In genomic region chr10:29681700-29682444, GRCh38 we compare ENCODE assay signal across 8 cellular contexts. TPM values are rescaled to one million over a fixed set of nuclear protein-coding genes. Genes with fewer than 3 reads are reported as not detected.
A peak's percentile ranks its signal among the peaks of the same experiment; 100 is the strongest.
DNase-seq lines count a peak whose midpoint lies in the region; ATAC-seq lines count a peak whose summit lies in the region.

No MANE protein-coding gene starts in this region.

- ATAC-seq in left ventricle myocardium superior, result peak; percentile 79
- ATAC-seq in stimulated activated naive CD8-positive, alpha-beta T cell treated with anti-CD3 and anti-CD28 coated beads, Interleukin-15, amount 100 ng/mL, for 72 hours, result peak; percentile 99
- ATAC-seq in GM21360 (IDR thresholded peaks at IDR 0.05; ENCODE audit: unreplicated experiment), result no peak

- H3K27me3 Mint-ChIP-seq in stimulated activated naive CD8-positive, alpha-beta T cell treated with anti-CD3 and anti-CD28 coated beads, Interleukin-15, amount 100 ng/mL, for 72 hours, result no peaks in the 10 kb centered on the region

- H3K9me3 Mint-ChIP-seq in stimulated activated naive CD8-positive, alpha-beta T cell treated with anti-CD3 and anti-CD28 coated beads, Interleukin-15, amount 100 ng/mL, for 72 hours, result peaks cover 24 to 29% of the 10 kb centered on the region in 2 donors

- H3K27ac Mint-ChIP-seq in stimulated activated naive CD8-positive, alpha-beta T cell treated with anti-CD3 and anti-CD28 coated beads, Interleukin-15, amount 100 ng/mL, for 72 hours, result peak overlapping the region; percentile 57 to 87

- intact Hi-C loops in left ventricle myocardium superior (cut with micrococcal nuclease), result no loop called here
- intact Hi-C loops in head of caudate nucleus (cut with DNase I), result no loop called here

- peak; percentile 51 for DNase-seq in KG1 (lab: John Stamatoyannopoulos, UW)
- peak; percentile 11 to 18 for DNase-seq in activated CD4-positive, alpha-beta T cell treated with anti-CD3 and anti-CD28 coated beads, Interleukin-2, amount 50 U/mL, for 4 hours
- DNase-seq in left ventricle myocardium superior, result no peak
- peak; percentile 15 to 46 for DNase-seq in stimulated activated naive CD8-positive, alpha-beta T cell treated with anti-CD3 and anti-CD28 coated beads, Interleukin-15, amount 100 ng/mL, for 72 hours
- DNase-seq in head of caudate nucleus, result no peak
- no peak for DNase-seq in DMS53 (lab: John Stamatoyannopoulos, UW)
- no peak for DNase-seq in amygdala (lab: John Stamatoyannopoulos, UW)

- peaks cover 63% of the 10 kb centered on the region for H3K4me1 Mint-ChIP-seq in stimulated activated naive CD8-positive, alpha-beta T cell treated with anti-CD3 and anti-CD28 coated beads, Interleukin-15, amount 100 ng/mL, for 72 hours

- H3K4me3 Mint-ChIP-seq in stimulated activated naive CD8-positive, alpha-beta T cell treated with anti-CD3 and anti-CD28 coated beads, Interleukin-15, amount 100 ng/mL, for 72 hours, result peak overlapping the region; percentile 48 to 56

RNA-seq across cellular contexts. Expression of gene SVIL, which starts 47.1 kb away (rescaled TPM):
- 302 TPM for total RNA-seq in left ventricle myocardium superior

Comparison
In these comparisons a context has a peak if more than half of its experiments do, and no peak if none do; other contexts are left out.
1. DNase-seq: peak in KG1 (single experiment), activated CD4-positive, alpha-beta T cell treated with anti-CD3 and anti-CD28 coated beads, Interleukin-2, amount 50 U/mL, for 4 hours (2 of 2) and stimulated activated naive CD8-positive, alpha-beta T cell treated with anti-CD3 and anti-CD28 coated beads, Interleukin-15, amount 100 ng/mL, for 72 hours (2 of 2); none in left ventricle myocardium superior (single experiment), head of caudate nucleus (0 of 42), DMS53 (single experiment) and amygdala (0 of 56).